9 cellular contexts compared by ENCODE assay signal in genomic region chr1:202589190-202589680, GRCh38.
DNase-seq lines count a peak whose midpoint lies in the region; ATAC-seq and TF ChIP-seq lines count a peak whose summit lies in the region.
"Had no signal": no experiment of that assay in that cellular context is flagged by ENCODE, and none has a peak within 500 bp of the region (broad histone marks: within the 10 kb centered on the region; RNA-seq: fewer than 3 reads in every experiment).

No MANE protein-coding gene starts in this region.

- no peak overlapping the region for H3K4me3 Mint-ChIP-seq in CD8-positive, alpha-beta T cell

- CTCF ChIA-PET in AG04449 (lab: Yijun Ruan, JAX) = interaction anchor here (0.6 to 6.9 kb wide), 6 partner anchors 8 to 88 kb away, joined by 3 to 82 read pairs (median 4); no protein-coding TSS in a partner anchor
- CTCF ChIA-PET in CD8-positive, alpha-beta T cell (lab: Charles Lee) = interaction anchor here (0.9 kb wide), 1 partner anchor 450 kb away, joined by 3 read pairs; no protein-coding TSS in a partner anchor

- H3K36me3 ChIP-seq in esophagus (ENCODE audit: control insufficient read depth in 2 of 2, insufficient read depth in 2 of 2, low read length in 1 of 2) = peaks cover 0 to 3% of the 10 kb centered on the region in 2 donors
- H3K36me3 ChIP-seq in CD8-positive, alpha-beta T cell (ENCODE audit: insufficient read depth, low read length) = no peaks in the 10 kb centered on the region

- H3K27ac ChIP-seq in esophagus (ENCODE audit: low read depth in 2 of 2, low read length in 1 of 2) = peak overlapping the region; percentile 80 to 83
- H3K27ac ChIP-seq in CD8-positive, alpha-beta T cell (ENCODE audit: low read depth, low read length) = no peak overlapping the region

- no peaks in the 10 kb centered on the region for H3K9me3 Mint-ChIP-seq in CD8-positive, alpha-beta T cell

- H3K4me3 ChIP-seq in AG04449 (ENCODE audit: low read depth, low read length) (no peak overlapping the region), esophagus (ENCODE audit: low read depth in 1 of 2, low read length in 2 of 2) (no peak overlapping the region)
- H3K4me3 ChIP-seq in CD8-positive, alpha-beta T cell (ENCODE audit: low read depth, low read length) = no peak overlapping the region

- TF ChIP-seq CTCF in AG04449 (IDR thresholded peaks at IDR 0.05; ENCODE audit: insufficient read depth, low read length, missing control alignments) = no peak
- no peak for TF ChIP-seq CTCF in CD8-positive, alpha-beta T cell (IDR thresholded peaks at IDR 0.05)

- H3K27me3 Mint-ChIP-seq in CD8-positive, alpha-beta T cell (ENCODE audit: low read depth) = no peaks in the 10 kb centered on the region

- no peaks in the 10 kb centered on the region for H3K4me1 Mint-ChIP-seq in CD8-positive, alpha-beta T cell (ENCODE audit: low read depth)

- intact Hi-C loops in CD8-positive, alpha-beta T cell (cut with DNase I, micrococcal nuclease) = no loop called here

- H3K27ac Mint-ChIP-seq in CD8-positive, alpha-beta T cell = no peak overlapping the region

- peaks cover 10% of the 10 kb centered on the region for H3K36me3 Mint-ChIP-seq in CD8-positive, alpha-beta T cell

- 53 to 68% methylated on average over 6 of the region's 6 CpGs for WGBS in esophagus, 2 donors

- POLR2A ChIA-PET in AG04449 (lab: Yijun Ruan, JAX) = interaction anchor here (0.6 kb wide), 1 partner anchor 73 kb away, joined by 3 read pairs; no protein-coding TSS in a partner anchor
- POLR2A ChIA-PET in CD8-positive, alpha-beta T cell (lab: Charles Lee) = no interaction called here

- no peaks in the 10 kb centered on the region for H3K27me3 ChIP-seq in esophagus (ENCODE audit: control insufficient read depth in 1 of 2, insufficient read depth in 2 of 2, low read length in 2 of 2)
- no peaks in the 10 kb centered on the region for H3K27me3 ChIP-seq in CD8-positive, alpha-beta T cell (ENCODE audit: insufficient read depth, low read length)

- ATAC-seq in HG03108 (IDR thresholded peaks at IDR 0.05; ENCODE audit: unreplicated experiment) (no peak), GM19324 (IDR thresholded peaks at IDR 0.05; ENCODE audit: low FRiP score, unreplicated experiment) (no peak), GM21576 (IDR thresholded peaks at IDR 0.05; ENCODE audit: unreplicated experiment) (no peak)
- no peak for ATAC-seq in CD8-positive, alpha-beta T cell

- peaks cover 10 to 22% of the 10 kb centered on the region in 2 donors for H3K4me1 ChIP-seq in esophagus (ENCODE audit: control insufficient read depth in 2 of 2, insufficient read depth in 2 of 2, low read length in 1 of 2)
- no peaks in the 10 kb centered on the region for H3K4me1 ChIP-seq in CD8-positive, alpha-beta T cell (ENCODE audit: insufficient read depth, low read length)

- DNase-seq in AG04449 (ENCODE audit: low read depth, low spot score) (peak; percentile 97), NCI-H2196 (lab: John Stamatoyannopoulos, UW; ENCODE audit: unreplicated experiment) (peak; percentile 57), myocyte (ENCODE audit: low read depth) (peak; percentile 99)
- no peak for DNase-seq in CD8-positive, alpha-beta T cell
- DNase-seq: NCI-H2029 treated with DMSO at 0.1 percent for 48 hours had no signal

- H3K9me3 ChIP-seq in esophagus (ENCODE audit: control insufficient read depth in 2 of 2, insufficient read depth in 1 of 2, low read depth in 1 of 2, low read length in 1 of 2) = no peaks in the 10 kb centered on the region
- no peaks in the 10 kb centered on the region for H3K9me3 ChIP-seq in CD8-positive, alpha-beta T cell (ENCODE audit: low read length)

Comparison
In these comparisons a context has a peak if more than half of its experiments do, and no peak if none do; other contexts are left out.
1. DNase-seq: peak in AG04449 (single experiment), NCI-H2196 (single experiment) and myocyte (single experiment); none in CD8-positive, alpha-beta T cell (0 of 7).